Comparison of ENCODE assay signal across 31 cellular contexts in genomic region chr21:32186843-32187242, GRCh38.
DNase-seq lines count a peak whose midpoint lies in the region; ATAC-seq, FAIRE-seq and TF ChIP-seq lines count a peak whose summit lies in the region.
"Had no signal": no experiment of that assay in that cellular context is flagged by ENCODE, and none has a peak within 500 bp of the region (broad histone marks: within the 10 kb centered on the region; RNA-seq: fewer than 3 reads in every experiment).

No MANE protein-coding gene starts in this region.

- H4K20me1 ChIP-seq in osteoblast (ENCODE audit: insufficient read depth, low read length) = no peaks in the 10 kb centered on the region

- H3K9me3 Mint-ChIP-seq in endodermal cell = no peaks in the 10 kb centered on the region
- H3K9me3 Mint-ChIP-seq: activated CD4-positive, alpha-beta T cell treated with anti-CD3 and anti-CD28 coated beads, Interleukin-2, amount 10 ng/mL, durations not matched to agents 7 days and 5 days; activated T-cell treated with anti-CD3 and anti-CD28 coated beads, Interleukin-2, amount 50 U/mL, for 72 hours had no signal

- peak; percentile 56 for FAIRE-seq in urothelium cell line (lab: Jason Lieb, UNC)
- FAIRE-seq: A204.1, bronchial epithelial cell, H54 had no signal

- H3K4me1 Mint-ChIP-seq in endodermal cell = peaks cover 19% of the 10 kb centered on the region
- H3K4me1 Mint-ChIP-seq: B cell, T-helper 17 cell had no signal

- no peaks in the 10 kb centered on the region for H3K36me3 Mint-ChIP-seq in endodermal cell (ENCODE audit: low read depth)

- no peak overlapping the region for H3K4me3 ChIP-seq in left ventricle myocardium inferior
- H3K4me3 ChIP-seq in endodermal cell (ENCODE audit: low read length) = no peak overlapping the region
- no peak overlapping the region for H3K4me3 ChIP-seq in osteoblast (ENCODE audit: insufficient read depth, low read length)
- H3K4me3 ChIP-seq: coronary artery, gastroesophageal sphincter, lower lobe of right lung, psoas muscle, SK-N-MC, skin epidermis, upper lobe of left lung had no signal

- H3K27ac ChIP-seq in left ventricle myocardium inferior (replicated peaks) = no peak overlapping the region
- peak overlapping the region; percentile 92 for H3K27ac ChIP-seq in endodermal cell (ENCODE audit: low read depth, low read length)
- no peak overlapping the region for H3K27ac ChIP-seq in osteoblast (ENCODE audit: low read depth, low read length)
- H3K27ac ChIP-seq: coronary artery, gastroesophageal sphincter, lower lobe of right lung, psoas muscle, SK-N-MC, skin epidermis, upper lobe of left lung had no signal

- H3K27me3 ChIP-seq in left ventricle myocardium inferior (ENCODE audit: low read depth) = no peaks in the 10 kb centered on the region
- no peaks in the 10 kb centered on the region for H3K27me3 ChIP-seq in endodermal cell (ENCODE audit: control insufficient read depth, insufficient read depth, low read length, poor library complexity, severe bottlenecking)
- H3K27me3 ChIP-seq in osteoblast (ENCODE audit: insufficient read depth, low read length) = no peaks in the 10 kb centered on the region
- H3K27me3 ChIP-seq: gastroesophageal sphincter, upper lobe of left lung had no signal

- H3K27me3 Mint-ChIP-seq in endodermal cell (ENCODE audit: insufficient read depth) = peaks cover 2% of the 10 kb centered on the region
- H3K27me3 Mint-ChIP-seq: activated CD4-positive, alpha-beta T cell treated with anti-CD3 and anti-CD28 coated beads, Interleukin-2, amount 10 ng/mL, durations not matched to agents 7 days and 5 days had no signal

- H2AFZ ChIP-seq in osteoblast (ENCODE audit: low read length) = no peak overlapping the region

- intact Hi-C loops in Right ventricle myocardium superior (cut with DNase I) = no loop called here
- intact Hi-C loops in left ventricle myocardium inferior (cut with micrococcal nuclease) = no loop called here

- no peak overlapping the region for H3K27ac Mint-ChIP-seq in endodermal cell
- H3K27ac Mint-ChIP-seq: activated CD4-positive, alpha-beta T cell treated with anti-CD3 and anti-CD28 coated beads, Interleukin-2, amount 10 ng/mL, durations not matched to agents 7 days and 5 days; activated T-cell treated with anti-CD3 and anti-CD28 coated beads, Interleukin-2, amount 50 U/mL, for 72 hours; B cell; nephron progenitor cell; T-helper 17 cell had no signal

- H3K4me3 Mint-ChIP-seq in endodermal cell = no peak overlapping the region
- H3K4me3 Mint-ChIP-seq: activated CD4-positive, alpha-beta T cell treated with anti-CD3 and anti-CD28 coated beads, Interleukin-2, amount 10 ng/mL, durations not matched to agents 7 days and 5 days; activated T-cell treated with anti-CD3 and anti-CD28 coated beads, Interleukin-2, amount 50 U/mL, for 72 hours; B cell; nephron progenitor cell; T-helper 17 cell had no signal

- H3K79me2 ChIP-seq in osteoblast (ENCODE audit: insufficient read depth, low read length) = no peaks in the 10 kb centered on the region

- no peak overlapping the region for H3K9ac ChIP-seq in endodermal cell (ENCODE audit: extremely low read depth, low read length, poor library complexity, severe bottlenecking)

- H3K4me1 ChIP-seq in left ventricle myocardium inferior (peaks cover 6% of the 10 kb centered on the region), endodermal cell (ENCODE audit: control insufficient read depth, insufficient read depth, low read length) (peaks cover 6% of the 10 kb centered on the region), osteoblast (ENCODE audit: insufficient read depth, low read length) (no peaks in the 10 kb centered on the region)
- H3K4me1 ChIP-seq: gastroesophageal sphincter, lower lobe of right lung, psoas muscle, upper lobe of left lung had no signal

- WGBS in endodermal cell (ENCODE audit: insufficient coverage in 1 of 2, insufficient read length in 1 of 2), 2 experiments = 67 to 84% methylated on average over 7 of the region's 7 CpGs

- DNase-seq in Right ventricle myocardium superior (no peak), left ventricle myocardium inferior (no peak), NCI-H446 treated with DMSO at 0.1 percent for 48 hours (lab: John Stamatoyannopoulos, UW) (peak; percentile 84), endodermal cell (no peak), urothelium cell line (ENCODE audit: low spot score) (no peak), osteoblast (ENCODE audit: insufficient read length, low spot score, missing footprints) (no peak)
- DNase-seq: activated CD4-positive, alpha-beta T cell treated with anti-CD3 and anti-CD28 coated beads, Interleukin-2, amount 10 ng/mL, durations not matched to agents 7 days and 5 days; activated naive CD4-positive, alpha-beta T cell treated with anti-CD3 and anti-CD28 coated beads, Interleukin-2, amount 50 U/mL, for 16 hours; activated T-cell treated with anti-CD3 and anti-CD28 coated beads, Interleukin-2, amount 50 U/mL, for 72 hours; amygdala; DND-41; hypothalamus; lower lobe of right lung; MV-4-11; NCI-H1930; NCI-H526; nephron progenitor cell; psoas muscle; RPMI8226; T-helper 17 cell; upper lobe of left lung had no signal

- ATAC-seq in Right ventricle myocardium superior (ENCODE audit: poor library complexity) (peak; percentile 43), GM18907 (IDR thresholded peaks at IDR 0.05; ENCODE audit: unreplicated experiment) (no peak), GM21825 (IDR thresholded peaks at IDR 0.05; ENCODE audit: unreplicated experiment) (no peak)
- ATAC-seq: activated T-cell treated with anti-CD3 and anti-CD28 coated beads, Interleukin-2, amount 50 U/mL, for 72 hours; gastroesophageal sphincter; lower lobe of right lung; psoas muscle; T-helper 17 cell had no signal

- H3K9me3 ChIP-seq in left ventricle myocardium inferior (replicated peaks) (no peaks in the 10 kb centered on the region), endodermal cell (ENCODE audit: control insufficient read depth, low read length) (no peaks in the 10 kb centered on the region), osteoblast (ENCODE audit: low read depth, low read length) (no peaks in the 10 kb centered on the region)
- H3K9me3 ChIP-seq: lower lobe of right lung, psoas muscle, upper lobe of left lung had no signal

- TF ChIP-seq CTCF in left ventricle myocardium inferior (IDR thresholded peaks at IDR 0.05; ENCODE audit: borderline replicate concordance) = no peak
- TF ChIP-seq CTCF in endodermal cell (conservative IDR thresholded peaks at IDR 0.05) = no peak
- TF ChIP-seq CTCF in osteoblast (IDR thresholded peaks at IDR 0.05; ENCODE audit: extremely low read depth, low read depth, low read length) = no peak

- no peak overlapping the region for H3K4me2 ChIP-seq in osteoblast (ENCODE audit: insufficient read depth, low read length)

- H3K36me3 ChIP-seq in left ventricle myocardium inferior = no peaks in the 10 kb centered on the region
- H3K36me3 ChIP-seq in endodermal cell (ENCODE audit: control insufficient read depth, insufficient read depth, low read length) = no peaks in the 10 kb centered on the region
- no peaks in the 10 kb centered on the region for H3K36me3 ChIP-seq in osteoblast (ENCODE audit: insufficient read depth, low read length)
- H3K36me3 ChIP-seq: gastroesophageal sphincter, lower lobe of right lung, upper lobe of left lung had no signal
